27 cellular contexts compared by ENCODE assay signal in the genomic region with DNA sequence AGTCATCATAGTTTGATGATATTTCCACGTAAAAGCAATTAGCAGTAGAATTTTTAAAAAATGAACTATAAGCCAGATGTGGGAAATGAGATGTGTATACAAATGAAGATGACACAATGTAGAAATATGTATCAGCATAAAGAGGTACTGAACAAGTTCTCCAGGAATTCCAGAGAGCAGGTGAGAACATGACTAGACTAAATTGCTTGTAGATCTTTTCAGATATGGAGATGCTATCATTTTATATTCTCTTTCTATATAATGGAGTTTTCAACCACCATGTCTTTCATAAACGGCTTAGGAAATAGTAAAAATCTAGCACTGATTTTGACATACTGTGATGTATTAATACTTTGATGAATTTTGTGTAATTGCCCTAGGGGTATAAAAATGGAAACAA.
"Had no signal": no experiment of that assay in that cellular context is flagged by ENCODE, and none has a peak within 500 bp of the region (broad histone marks: within the 10 kb centered on the region; RNA-seq: fewer than 3 reads in every experiment).

No MANE protein-coding gene starts in this region.

- H3K9me3 ChIP-seq: colonic mucosa, esophagus squamous epithelium, mucosa of descending colon, prostate gland, right atrium auricular region, stomach, thyroid gland had no signal

- H2AFZ ChIP-seq: parathyroid adenoma had no signal

- H3K9me3 Mint-ChIP-seq: endodermal cell, mesothelial cell of epicardium, naive B cell had no signal

- H3K4me3 ChIP-seq: colonic mucosa, esophagus squamous epithelium, lung, mucosa of descending colon, prostate gland, right atrium auricular region, stomach, thyroid gland had no signal

- H3K79me2 ChIP-seq: parathyroid adenoma had no signal

- H3K9ac ChIP-seq: parathyroid adenoma had no signal

- H3K27me3 ChIP-seq: colonic mucosa, esophagus squamous epithelium, right atrium auricular region, stomach, thyroid gland had no signal

- H3K27me3 Mint-ChIP-seq: dendritic cell treated with granulocyte-macrophage colony-stimulating factor and Interleukin-4, amounts not matched to agents 40 ng/mL and 50 ng/mL, for 4 days; naive B cell; natural killer cell treated with Interleukin-12 subunit alpha and Interleukin-12 subunit beta and Interleukin-15 and Interleukin-18, amount 100 ng/mL, for 72 hours; type B pancreatic cell had no signal

- H3K36me3 ChIP-seq: colonic mucosa, esophagus squamous epithelium, prostate gland, right atrium auricular region, stomach, thyroid gland had no signal

- H3K4me3 Mint-ChIP-seq: dendritic cell treated with granulocyte-macrophage colony-stimulating factor and Interleukin-4, amounts not matched to agents 40 ng/mL and 50 ng/mL, for 4 days; endodermal cell; mesothelial cell of epicardium; naive B cell; natural killer cell treated with Interleukin-12 subunit alpha and Interleukin-12 subunit beta and Interleukin-15 and Interleukin-18, amount 100 ng/mL, for 72 hours; neural crest cell; stimulated activated effector memory CD8-positive, alpha-beta T cell treated with anti-CD3 and anti-CD28 coated beads, Interleukin-12 subunit alpha, Interleukin-12 subunit beta, amount 100 ng/mL, for 72 hours; type B pancreatic cell had no signal

- H3K27ac Mint-ChIP-seq: dendritic cell treated with granulocyte-macrophage colony-stimulating factor and Interleukin-4, amounts not matched to agents 40 ng/mL and 50 ng/mL, for 4 days; endodermal cell; mesothelial cell of epicardium; naive B cell; natural killer cell treated with Interleukin-12 subunit alpha and Interleukin-12 subunit beta and Interleukin-15 and Interleukin-18, amount 100 ng/mL, for 72 hours; stimulated activated effector memory CD8-positive, alpha-beta T cell treated with anti-CD3 and anti-CD28 coated beads, Interleukin-12 subunit alpha, Interleukin-12 subunit beta, amount 100 ng/mL, for 72 hours; type B pancreatic cell had no signal

- H3K4me1 ChIP-seq: colonic mucosa, esophagus squamous epithelium, parathyroid adenoma, prostate gland, right atrium auricular region, stomach had no signal

- DNase-seq: colonic mucosa; effector CD8-positive, alpha-beta T cell; endodermal cell; erythroblast; esophagus squamous epithelium; hypothalamus; kidney; mesenchymal stem cell; mucosa of descending colon; naive B cell; stimulated activated CD4-positive, alpha-beta T cell treated with anti-CD3 and anti-CD28 coated beads, Interleukin-2, amount 100 ng/mL, for 24 hours; stimulated activated CD4-positive, alpha-beta T cell treated with anti-CD3 and anti-CD28 coated beads, Interleukin-4, amount 100 ng/mL, for 24 hours; stimulated activated naive CD4-positive, alpha-beta T cell treated with Interleukin-2 at 50 U/mL for 16 hours; stomach; thyroid gland had no signal

- H3K27ac ChIP-seq: colonic mucosa, esophagus squamous epithelium, parathyroid adenoma, prostate gland, right atrium auricular region, stomach had no signal

- H3K4me1 Mint-ChIP-seq: naive B cell; stimulated activated effector memory CD8-positive, alpha-beta T cell treated with anti-CD3 and anti-CD28 coated beads, Interleukin-12 subunit alpha, Interleukin-12 subunit beta, amount 100 ng/mL, for 72 hours had no signal

- ATAC-seq: left lobe of liver; mucosa of descending colon; natural killer cell treated with Interleukin-12 subunit alpha and Interleukin-12 subunit beta and Interleukin-15 and Interleukin-18, amount 100 ng/mL, for 72 hours; sciatic nerve; stimulated activated effector memory CD8-positive, alpha-beta T cell treated with anti-CD3 and anti-CD28 coated beads, Interleukin-12 subunit alpha, Interleukin-12 subunit beta, amount 100 ng/mL, for 72 hours had no signal

- H3K36me3 Mint-ChIP-seq: naive B cell; natural killer cell treated with Interleukin-12 subunit alpha and Interleukin-12 subunit beta and Interleukin-15 and Interleukin-18, amount 100 ng/mL, for 72 hours; stimulated activated effector memory CD8-positive, alpha-beta T cell treated with anti-CD3 and anti-CD28 coated beads, Interleukin-12 subunit alpha, Interleukin-12 subunit beta, amount 100 ng/mL, for 72 hours had no signal
